ENCODE assay signal across 15 cellular contexts in the genomic region with DNA sequence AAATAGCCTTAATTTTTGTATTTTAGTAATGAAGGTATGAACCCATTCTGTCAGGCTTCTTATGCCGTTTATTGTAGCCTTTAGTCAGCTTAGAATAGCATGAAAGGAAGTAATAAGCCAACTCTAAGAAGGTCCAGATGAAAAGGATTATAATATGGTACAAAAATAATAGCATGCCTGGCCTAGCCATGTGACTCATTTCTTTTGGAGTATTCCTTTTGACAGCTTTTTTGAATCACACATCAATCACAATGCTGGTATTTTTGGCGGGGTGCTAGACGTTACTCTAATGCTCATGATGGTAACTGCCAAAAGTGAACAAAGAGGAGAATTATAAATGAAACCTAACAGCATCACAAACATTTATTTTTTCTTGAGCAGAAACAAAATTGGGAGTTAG. TPM values are rescaled to one million over a fixed set of nuclear protein-coding genes. Genes with fewer than 3 reads are reported as not detected.
A peak's percentile ranks its signal among the peaks of the same experiment; 100 is the strongest.
DNase-seq lines count a peak whose midpoint lies in the region; ATAC-seq and TF ChIP-seq lines count a peak whose summit lies in the region.
"Had no signal": no experiment of that assay in that cellular context is flagged by ENCODE, and none has a peak within 500 bp of the region (broad histone marks: within the 10 kb centered on the region; RNA-seq: fewer than 3 reads in every experiment).

No MANE protein-coding gene starts in this region.

- no peak overlapping the region for H3K4me2 ChIP-seq in hepatocyte

- H3K27me3 ChIP-seq in adipocyte (replicated peaks; ENCODE audit: control insufficient read depth, insufficient read depth, low read length), result no peaks in the 10 kb centered on the region
- no peaks in the 10 kb centered on the region for H3K27me3 ChIP-seq in hepatocyte
- H3K27me3 ChIP-seq: cardiac muscle cell, ovary had no signal

- no peak for ATAC-seq in HG02588 (IDR thresholded peaks at IDR 0.05; ENCODE audit: unreplicated experiment)
- ATAC-seq: stimulated activated naive CD8-positive, alpha-beta T cell treated with anti-CD3 and anti-CD28 coated beads, Interleukin-15, Interleukin-2, amounts not matched to agents 100 U/mL and 50 U/mL, for 24 hours had no signal

- DNase-seq in HCEC 1CT (peak; percentile 70), adipocyte (ENCODE audit: low read depth) (peak; percentile 66), hepatocyte (ENCODE audit: low spot score) (no peak), substantia nigra (lab: John Stamatoyannopoulos, UW) (peak in 1 of 49 donors; percentile 19), SK-N-DZ (ENCODE audit: low spot score) (no peak), foreskin melanocyte (no peak)
- DNase-seq: activated CD4-positive, alpha-beta T cell treated with anti-CD3 and anti-CD28 coated beads, Interleukin-2, amount 10 ng/mL, durations not matched to agents 24 days and 14 days; activated naive CD4-positive, alpha-beta T cell treated with anti-CD3 and anti-CD28 coated beads, Interleukin-2, amount 10 ng/mL, durations not matched to agents 7 days and 5 days; C1 segment of cervical spinal cord; NCI-H187; NCI-H510A; ovary; stimulated activated naive CD8-positive, alpha-beta T cell treated with anti-CD3 and anti-CD28 coated beads, Interleukin-15, Interleukin-2, amounts not matched to agents 100 U/mL and 50 U/mL, for 24 hours had no signal

- no peaks in the 10 kb centered on the region for H4K20me1 ChIP-seq in hepatocyte (ENCODE audit: insufficient read depth, poor library complexity, severe bottlenecking)

- TF ChIP-seq CTCF in hepatocyte (IDR thresholded peaks at IDR 0.05; ENCODE audit: poor library complexity), result no peak

- peaks cover 23% of the 10 kb centered on the region for H3K4me1 ChIP-seq in adipocyte (ENCODE audit: control insufficient read depth, insufficient read depth, low read length)
- H3K4me1 ChIP-seq in hepatocyte (ENCODE audit: insufficient read depth), result peaks cover 28% of the 10 kb centered on the region

- no peaks in the 10 kb centered on the region for H3K9me2 ChIP-seq in hepatocyte (replicated peaks; ENCODE audit: insufficient read depth)

- H2AFZ ChIP-seq in hepatocyte, result no peak overlapping the region

- 57% methylated on average over 3 of the region's 3 CpGs for WGBS in hepatocyte (ENCODE audit: low lambda C conversion rate, missing lambda C conversion rate)

- H3K27ac ChIP-seq in hepatocyte (peak overlapping the region; percentile 8), substantia nigra (ENCODE audit: low read depth, low read length, poor library complexity, severe bottlenecking) (peak overlapping the region; percentile 80)
- H3K27ac ChIP-seq: cardiac muscle cell, ovary had no signal

- H3K9me3 ChIP-seq in adipocyte (ENCODE audit: control insufficient read depth, low read length) (no peaks in the 10 kb centered on the region), hepatocyte (ENCODE audit: low read depth) (no peaks in the 10 kb centered on the region)
- H3K9me3 ChIP-seq: ovary had no signal

- H3K9ac ChIP-seq in adipocyte (ENCODE audit: low read length), result peak overlapping the region; percentile 8

- peaks cover 80% of the 10 kb centered on the region for H3K79me2 ChIP-seq in hepatocyte

- H3K4me3 ChIP-seq in adipocyte (ENCODE audit: low read length) (peak overlapping the region; percentile 67), hepatocyte (no peak overlapping the region)
- H3K4me3 ChIP-seq: cardiac muscle cell, ovary had no signal

- H3K36me3 ChIP-seq in adipocyte (ENCODE audit: control insufficient read depth, insufficient read depth, low read length, severe bottlenecking) (no peaks in the 10 kb centered on the region), hepatocyte (replicated peaks; ENCODE audit: insufficient read depth, low read depth) (no peaks in the 10 kb centered on the region)
- H3K36me3 ChIP-seq: cardiac muscle cell, ovary had no signal

RNA-seq across cellular contexts. Expression of gene FMNL2, which starts 19.9 kb away (rescaled TPM):
- total RNA-seq in hepatocyte, result 41.9 and 53.6 TPM in 2 replicates
- 10.3 and 11.7 TPM in 2 replicates for polyA plus RNA-seq in hepatocyte
- 37.4 and 44.0 TPM in 2 replicates for polyA plus RNA-seq in SK-N-DZ (2014; cell fraction: cytosol; rRNA removed)
- 87.1 and 104 TPM in 2 replicates for polyA plus RNA-seq in SK-N-DZ (2014; cell fraction: nucleus; rRNA removed)

Comparison
In these comparisons a context has a peak if more than half of its experiments do, and no peak if none do; other contexts are left out.
1. DNase-seq: peak in HCEC 1CT (single experiment) and adipocyte (single experiment); none in hepatocyte (single experiment), SK-N-DZ (single experiment) and foreskin melanocyte (single experiment).